In the genomic region with DNA sequence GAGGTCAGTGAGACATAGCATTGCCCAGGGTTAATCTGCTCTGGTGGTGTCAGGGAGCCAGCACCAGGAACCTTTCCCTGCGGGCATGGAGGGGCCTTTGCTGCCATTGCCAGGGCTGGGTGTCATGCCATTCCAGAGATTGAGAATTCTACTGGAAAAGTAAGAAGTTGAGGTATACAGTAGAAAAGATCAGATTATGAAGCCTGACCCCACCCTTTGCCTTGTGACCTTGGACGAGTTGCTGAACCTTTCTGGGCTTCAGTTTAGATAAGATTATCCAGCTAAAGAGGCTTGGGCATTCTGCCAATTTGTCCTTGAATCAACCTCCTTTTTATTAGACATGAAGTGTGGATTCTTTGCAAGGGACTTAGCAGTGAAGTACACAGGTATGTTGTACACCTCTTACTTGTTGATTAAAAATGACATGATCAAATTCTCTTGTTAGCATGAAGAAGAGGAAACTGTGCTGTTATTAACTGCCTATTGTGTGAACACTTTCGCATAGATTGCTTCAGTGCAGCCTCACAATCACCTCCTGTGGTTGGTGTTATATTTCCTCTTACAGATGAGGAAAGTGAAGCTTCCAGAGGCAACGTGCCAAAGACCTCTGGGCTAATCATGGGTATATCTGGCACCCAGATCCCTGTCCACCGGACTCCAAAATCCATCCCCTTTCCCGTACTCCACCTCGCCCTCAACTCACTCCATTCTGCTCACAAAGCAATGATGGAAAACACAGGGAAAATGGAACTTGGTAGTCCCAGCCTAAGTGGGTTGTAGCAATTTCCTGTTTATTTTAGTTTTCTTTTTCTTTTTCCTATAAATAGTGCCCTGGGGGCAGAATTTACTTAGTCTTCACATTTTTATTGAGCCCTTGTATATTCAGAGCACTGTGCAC, we compare ENCODE assay signal across 8 cellular contexts.
DNase-seq lines count a peak whose midpoint lies in the region; ATAC-seq and TF ChIP-seq lines count a peak whose summit lies in the region.

No MANE protein-coding gene starts in this region.

- 53 to 60% methylated on average over 7 of the region's 7 CpGs for WGBS in testis, 2 donors

- intact Hi-C loops in testis (cut with DNase I; ENCODE audit: low total_unique reads): no loop called here

- no peak for ATAC-seq in activated T-cell treated with anti-CD3 and anti-CD28 coated beads, Interleukin-2, amount 50 U/mL, for 4 hours
- no peak for ATAC-seq in HG03354 (IDR thresholded peaks at IDR 0.05; ENCODE audit: poor library complexity, severe bottlenecking, unreplicated experiment)

- H3K36me3 ChIP-seq in testis (ENCODE audit: low read depth, missing control alignments): no peaks in the 10 kb centered on the region

- H3K4me3 ChIP-seq in coronary artery: peak overlapping the region; percentile 33
- no peak overlapping the region for H3K4me3 ChIP-seq in testis

- H3K27me3 Mint-ChIP-seq in activated T-cell treated with anti-CD3 and anti-CD28 coated beads, Interleukin-2, amount 50 U/mL, for 4 hours (ENCODE audit: low read depth): no peaks in the 10 kb centered on the region
- H3K27me3 Mint-ChIP-seq in activated naive CD8-positive, alpha-beta T cell treated with anti-CD3 and anti-CD28 coated beads for 36 hours: no peaks in the 10 kb centered on the region

- H3K4me3 Mint-ChIP-seq in activated T-cell treated with anti-CD3 and anti-CD28 coated beads, Interleukin-2, amount 50 U/mL, for 4 hours: no peak overlapping the region
- H3K4me3 Mint-ChIP-seq in activated naive CD8-positive, alpha-beta T cell treated with anti-CD3 and anti-CD28 coated beads for 36 hours: no peak overlapping the region

- TF ChIP-seq POLR2A in testis (IDR thresholded peaks at IDR 0.05): no peak

- peaks cover 2% of the 10 kb centered on the region for H3K36me3 Mint-ChIP-seq in activated T-cell treated with anti-CD3 and anti-CD28 coated beads, Interleukin-2, amount 50 U/mL, for 4 hours (ENCODE audit: insufficient read depth)
- H3K36me3 Mint-ChIP-seq in activated naive CD8-positive, alpha-beta T cell treated with anti-CD3 and anti-CD28 coated beads for 36 hours: peaks cover 1% of the 10 kb centered on the region

- peak overlapping the region in 1 of 2 donors; percentile 52 for H3K27ac ChIP-seq in coronary artery
- H3K27ac ChIP-seq in testis: peak overlapping the region in 1 of 2 donors; percentile 68

- no peaks in the 10 kb centered on the region for H3K9me3 ChIP-seq in testis

- H3K27ac Mint-ChIP-seq in activated naive CD8-positive, alpha-beta T cell treated with anti-CD3 and anti-CD28 coated beads for 36 hours: no peak overlapping the region

- H3K9me3 Mint-ChIP-seq in activated T-cell treated with anti-CD3 and anti-CD28 coated beads, Interleukin-2, amount 50 U/mL, for 4 hours: no peaks in the 10 kb centered on the region
- no peaks in the 10 kb centered on the region for H3K9me3 Mint-ChIP-seq in activated naive CD8-positive, alpha-beta T cell treated with anti-CD3 and anti-CD28 coated beads for 36 hours

- peaks cover 34% of the 10 kb centered on the region for H3K4me1 ChIP-seq in testis

- no peak for TF ChIP-seq CTCF in coronary artery (IDR thresholded peaks at IDR 0.05)
- TF ChIP-seq CTCF in testis (IDR thresholded peaks at IDR 0.05): no peak

- peak; percentile 12 for DNase-seq in activated T-cell treated with anti-CD3 and anti-CD28 coated beads, Interleukin-2, amount 50 U/mL, for 1 hour
- DNase-seq in activated T-cell treated with anti-CD3 and anti-CD28 coated beads, Interleukin-2, amount 50 U/mL, for 4 hours: no peak
- DNase-seq in NCI-H510A treated with DMSO at 0.1 percent for 48 hours (lab: John Stamatoyannopoulos, UW): peak; percentile 63
- DNase-seq in coronary artery (ENCODE audit: low spot score): peak; percentile 63
- DNase-seq in testis: peak; percentile 15
- DNase-seq in activated naive CD8-positive, alpha-beta T cell treated with anti-CD3 and anti-CD28 coated beads for 36 hours: no peak
- no peak for DNase-seq in activated gamma-delta T cell treated with Interleukin-2 at 50 U/mL for 16 hours

- peaks cover 51% of the 10 kb centered on the region for H3K4me1 Mint-ChIP-seq in activated T-cell treated with anti-CD3 and anti-CD28 coated beads, Interleukin-2, amount 50 U/mL, for 4 hours (ENCODE audit: low read depth)
- H3K4me1 Mint-ChIP-seq in activated naive CD8-positive, alpha-beta T cell treated with anti-CD3 and anti-CD28 coated beads for 36 hours: peaks cover 32% of the 10 kb centered on the region

- no peaks in the 10 kb centered on the region for H3K27me3 ChIP-seq in testis

Comparison
In these comparisons a context has a peak if more than half of its experiments do, and no peak if none do; other contexts are left out.
1. DNase-seq: peak in activated T-cell treated with anti-CD3 and anti-CD28 coated beads, Interleukin-2, amount 50 U/mL, for 1 hour (single experiment), NCI-H510A treated with DMSO at 0.1 percent for 48 hours (single experiment), coronary artery (single experiment) and testis (single experiment); none in activated T-cell treated with anti-CD3 and anti-CD28 coated beads, Interleukin-2, amount 50 U/mL, for 4 hours (single experiment), activated naive CD8-positive, alpha-beta T cell treated with anti-CD3 and anti-CD28 coated beads for 36 hours (single experiment) and activated gamma-delta T cell treated with Interleukin-2 at 50 U/mL for 16 hours (single experiment).